In genomic region chr1:44213222-44214112, GRCh38 we compare ENCODE assay signal across 8 cellular contexts. TPM values are rescaled to one million over a fixed set of nuclear protein-coding genes. Genes with fewer than 3 reads are reported as not detected.
DNase-seq lines count a peak whose midpoint lies in the region; ATAC-seq and TF ChIP-seq lines count a peak whose summit lies in the region.

DMAP1 (plus strand) TSS chr1:44213471; CDS start chr1:44213754, 283 bp downstream.

- no peaks in the 10 kb centered on the region for H3K27me3 Mint-ChIP-seq in progenitor cell of endocrine pancreas

- intact Hi-C loops in T-helper 1 cell treated with Interleukin-12 subunit alpha and Interleukin-12 subunit beta and Interleukin-4 antibody, amounts not matched to agents 30 ng/mL and 1 ng/mL, for 36 hours (cut with micrococcal nuclease) = loop anchor here (1.0 to 10.0 kb wide), 11 partner anchors 93 to 1757 kb away; partner anchors contain the start of genes ARMH1, ATP6V0B, B4GALT2 and CCDC24
- intact Hi-C loops in left ventricle myocardium inferior (cut with micrococcal nuclease) (loop anchor here (10.0 kb wide), 1 partner anchor 101 kb away; no protein-coding TSS in a partner anchor), upper lobe of right lung (cut with DNase I) (no loop called here)

- H3K27ac ChIP-seq in left ventricle myocardium inferior (replicated peaks) = peak within 1 kb of the TSS; percentile 90
- H3K27ac ChIP-seq in upper lobe of right lung = peak within 1 kb of the TSS; percentile 68

- H3K4me1 ChIP-seq in left ventricle myocardium inferior (peaks cover 25% of the 10 kb centered on the region), upper lobe of right lung (peaks cover 17% of the 10 kb centered on the region)

- H3K9me3 Mint-ChIP-seq in progenitor cell of endocrine pancreas (ENCODE audit: low read depth) = no peaks in the 10 kb centered on the region

- TF ChIP-seq CTCF in left ventricle myocardium inferior (IDR thresholded peaks at IDR 0.05; ENCODE audit: borderline replicate concordance) (no peak), progenitor cell of endocrine pancreas (IDR thresholded peaks at IDR 0.05; ENCODE audit: unreplicated experiment) (no peak), upper lobe of right lung (IDR thresholded peaks at IDR 0.05) (no peak)

- ATAC-seq in HG02678 (IDR thresholded peaks at IDR 0.05; ENCODE audit: unreplicated experiment) (peak; percentile 74), upper lobe of right lung (peak; percentile 96)

- peaks cover 4% of the 10 kb centered on the region for H3K36me3 Mint-ChIP-seq in progenitor cell of endocrine pancreas (ENCODE audit: insufficient read depth)

- peak within 1 kb of the TSS; percentile 88 for H3K4me3 ChIP-seq in GM08714 (ENCODE audit: low read length)
- peak within 1 kb of the TSS; percentile 85 for H3K4me3 ChIP-seq in left ventricle myocardium inferior
- H3K4me3 ChIP-seq in upper lobe of right lung = peak within 1 kb of the TSS; percentile 79

- H3K4me1 Mint-ChIP-seq in progenitor cell of endocrine pancreas (ENCODE audit: low read depth) = peaks cover 28% of the 10 kb centered on the region

- H3K9me3 ChIP-seq in left ventricle myocardium inferior (replicated peaks) (no peaks in the 10 kb centered on the region), upper lobe of right lung (no peaks in the 10 kb centered on the region)

- H3K27me3 ChIP-seq in left ventricle myocardium inferior (ENCODE audit: low read depth) (no peaks in the 10 kb centered on the region), upper lobe of right lung (no peaks in the 10 kb centered on the region)

- H3K36me3 ChIP-seq in left ventricle myocardium inferior (peaks cover 21% of the 10 kb centered on the region), upper lobe of right lung (peaks cover 33% of the 10 kb centered on the region)

- H3K27ac Mint-ChIP-seq in progenitor cell of endocrine pancreas = peak within 1 kb of the TSS; percentile 86

- H3K4me3 Mint-ChIP-seq in progenitor cell of endocrine pancreas (ENCODE audit: low read depth) = peak within 1 kb of the TSS; percentile 89

- DNase-seq in NCI-H146 (lab: John Stamatoyannopoulos, UW) (peak; percentile 76), amniotic epithelial cell (ENCODE audit: low read depth) (peak; percentile 77), left ventricle myocardium inferior (peak; percentile 80), progenitor cell of endocrine pancreas (ENCODE audit: low spot score, unreplicated experiment) (peak; percentile 82), upper lobe of right lung (peak; percentile 91)

RNA-seq across cellular contexts. Expression of gene DMAP1, which starts in this region (rescaled TPM):
- 52.4 and 53.6 TPM in 2 replicates for total RNA-seq in T-helper 1 cell treated with Interleukin-12 subunit alpha and Interleukin-12 subunit beta and Interleukin-4 antibody, amounts not matched to agents 30 ng/mL and 1 ng/mL, for 36 hours
- total RNA-seq in left ventricle myocardium inferior (26.7 TPM), progenitor cell of endocrine pancreas (78.3 and 82.0 TPM in 2 replicates), upper lobe of right lung (34.0 TPM)

Comparison
In these comparisons a context has a peak if more than half of its experiments do, and no peak if none do; other contexts are left out.
1. Peak in every context shown above with its lines: DNase-seq, ATAC-seq, H3K4me3 ChIP-seq and H3K27ac ChIP-seq.